Comparison of ENCODE assay signal across 17 cellular contexts in the genomic region with DNA sequence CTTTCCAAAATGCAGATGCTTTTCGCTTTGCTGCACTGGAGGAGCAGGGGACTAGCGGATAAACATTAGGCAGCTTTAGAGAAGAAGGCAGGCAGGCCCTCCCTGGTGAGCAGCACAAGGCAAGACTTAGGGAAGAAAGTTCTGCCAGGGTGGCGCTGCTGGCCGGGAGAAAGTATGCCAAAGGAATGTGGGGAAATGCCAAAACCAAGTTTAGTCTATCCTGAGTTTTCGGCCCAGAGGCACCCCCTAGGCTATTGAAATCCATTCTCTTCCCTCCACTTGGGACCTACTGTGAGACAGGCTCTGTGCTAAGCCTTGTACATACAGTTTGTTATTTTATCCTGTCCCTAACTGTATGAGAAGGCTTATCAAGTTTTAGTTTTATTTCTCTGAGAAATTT. TPM values are rescaled to one million over a fixed set of nuclear protein-coding genes. Genes with fewer than 3 reads are reported as not detected.
DNase-seq lines count a peak whose midpoint lies in the region; ATAC-seq and TF ChIP-seq lines count a peak whose summit lies in the region.
"Had no signal": no experiment of that assay in that cellular context is flagged by ENCODE, and none has a peak within 500 bp of the region (broad histone marks: within the 10 kb centered on the region; RNA-seq: fewer than 3 reads in every experiment).

No MANE protein-coding gene starts in this region.

- H3K4me1 ChIP-seq in SJSA1 (replicated peaks) (peaks cover 17% of the 10 kb centered on the region), osteoblast (ENCODE audit: insufficient read depth, low read length) (peaks cover 10% of the 10 kb centered on the region)
- H3K4me1 ChIP-seq: Peyer's patch had no signal

- no peaks in the 10 kb centered on the region for H3K79me2 ChIP-seq in osteoblast (ENCODE audit: insufficient read depth, low read length)

- ATAC-seq in HG03457 (IDR thresholded peaks at IDR 0.05; ENCODE audit: unreplicated experiment): no peak
- no peak for ATAC-seq in GM18868 (IDR thresholded peaks at IDR 0.05; ENCODE audit: unreplicated experiment)
- ATAC-seq: CD8-positive, alpha-beta T cell; left lobe of liver; natural killer cell had no signal

- peak; percentile 33 for TF ChIP-seq CTCF in osteoblast (IDR thresholded peaks at IDR 0.05; ENCODE audit: extremely low read depth, low read depth, low read length)

- peak overlapping the region; percentile 5 for H3K4me2 ChIP-seq in osteoblast (ENCODE audit: insufficient read depth, low read length)

- H2AFZ ChIP-seq in osteoblast (ENCODE audit: low read length): peak overlapping the region; percentile 28

- no peaks in the 10 kb centered on the region for H3K9me3 ChIP-seq in SJSA1 (replicated peaks)
- no peaks in the 10 kb centered on the region for H3K9me3 ChIP-seq in osteoblast (ENCODE audit: low read depth, low read length)
- H3K9me3 ChIP-seq: Peyer's patch had no signal

- no peaks in the 10 kb centered on the region; the same call in 1 of the 2 replicates for H3K36me3 ChIP-seq in SJSA1
- no peaks in the 10 kb centered on the region for H3K36me3 ChIP-seq in osteoblast (ENCODE audit: insufficient read depth, low read length)
- H3K36me3 ChIP-seq: Peyer's patch had no signal

- no peaks in the 10 kb centered on the region for H4K20me1 ChIP-seq in osteoblast (ENCODE audit: insufficient read depth, low read length)

- H3K27me3 ChIP-seq in SJSA1 (replicated peaks): no peaks in the 10 kb centered on the region; the same call in 1 of the 2 replicates
- no peaks in the 10 kb centered on the region for H3K27me3 ChIP-seq in osteoblast (ENCODE audit: insufficient read depth, low read length)
- H3K27me3 ChIP-seq: Peyer's patch had no signal

- H3K27ac ChIP-seq in SJSA1 (peak overlapping the region; percentile 33), osteoblast (ENCODE audit: low read depth, low read length) (no peak overlapping the region)
- H3K27ac ChIP-seq: Peyer's patch had no signal

- H3K4me3 ChIP-seq in SJSA1 (no peak overlapping the region), osteoblast (ENCODE audit: insufficient read depth, low read length) (no peak overlapping the region)
- H3K4me3 ChIP-seq: Peyer's patch had no signal

- DNase-seq in Daoy (ENCODE audit: low read depth) (peak; percentile 32), SJSA1 (ENCODE audit: low read depth in 1 of 2, low spot score in 2 of 2) (peak; percentile 72 to 82), fibroblast of gingiva (ENCODE audit: low read depth) (peak; percentile 72), osteoblast (ENCODE audit: insufficient read length, low spot score, missing footprints) (peak; percentile 74), kidney glomerular epithelial cell (lab: John Stamatoyannopoulos, UW) (no peak)
- no peak for DNase-seq in stimulated activated CD4-positive, alpha-beta T cell treated with anti-CD3 and anti-CD28 coated beads, Interleukin-1b, Interleukin-23, amount 100 ng/mL, for 48 hours
- DNase-seq: activated CD4-positive, alpha-beta T cell treated with anti-CD3 and anti-CD28 coated beads, Interleukin-2, amount 10 ng/mL, durations not matched to agents 7 days and 5 days; CD8-positive, alpha-beta T cell; H7; KBM-7; natural killer cell; NCI-H146; NCI-H524 treated with DMSO at 0.1 percent for 48 hours; Peyer's patch had no signal

RNA-seq across cellular contexts. Expression of a gene that starts 9.2 kb away (rescaled TPM):
- 0.24 and 1.3 TPM in 2 replicates for total RNA-seq in Daoy (2014; rRNA removed; shearing (Covaris generic))
- total RNA-seq in SJSA1 (2014; rRNA removed; shearing (Covaris generic)): 1.0 and 2.9 TPM in 2 replicates
- total RNA-seq in osteoblast: 0.72 and 1.5 TPM in 2 replicates
- total RNA-seq: CD8-positive, alpha-beta T cell had no signal

Comparison
In these comparisons a context has a peak if more than half of its experiments do, and no peak if none do; other contexts are left out.
1. DNase-seq: peak in Daoy (single experiment), SJSA1 (2 of 2), fibroblast of gingiva (single experiment) and osteoblast (single experiment); none in stimulated activated CD4-positive, alpha-beta T cell treated with anti-CD3 and anti-CD28 coated beads, Interleukin-1b, Interleukin-23, amount 100 ng/mL, for 48 hours (single experiment) and kidney glomerular epithelial cell (single experiment).